ENCODE assay signal across 14 cellular contexts in the genomic region with DNA sequence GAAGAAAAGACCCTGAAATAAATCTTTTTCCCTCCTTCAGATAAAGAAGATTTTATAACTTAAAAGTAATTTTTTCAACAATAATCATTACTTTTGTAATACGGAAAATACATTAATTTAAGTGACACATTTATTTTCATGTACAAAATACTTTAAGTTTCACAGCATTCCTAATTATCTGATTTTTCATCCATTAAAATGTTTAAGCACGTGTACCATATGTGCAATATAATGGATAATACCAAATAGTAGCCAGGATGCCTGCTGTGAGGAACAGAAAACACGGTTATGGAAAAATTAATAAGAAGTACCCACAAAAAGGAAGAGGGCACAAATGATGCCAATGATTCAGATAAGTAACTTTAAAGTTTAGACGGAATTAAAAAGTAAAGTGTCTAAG. TPM values are rescaled to one million over a fixed set of nuclear protein-coding genes. Genes with fewer than 3 reads are reported as not detected.
DNase-seq lines count a peak whose midpoint lies in the region; ATAC-seq, FAIRE-seq and TF ChIP-seq lines count a peak whose summit lies in the region.
"Had no signal": no experiment of that assay in that cellular context is flagged by ENCODE, and none has a peak within 500 bp of the region (broad histone marks: within the 10 kb centered on the region; RNA-seq: fewer than 3 reads in every experiment).

No MANE protein-coding gene starts in this region.

- DNase-seq in Caco-2, result no peak
- DNase-seq in Karpas-422, result no peak
- no peak for DNase-seq in K562 (ENCODE audit: extremely low read depth in 1 of 4, low spot score in 3 of 4)
- DNase-seq in pancreas, result no peak
- DNase-seq in neural progenitor cell (ENCODE audit: low spot score), result no peak
- DNase-seq in cerebellum (ENCODE audit: low spot score), result no peak
- DNase-seq: CD8-positive, alpha-beta T cell; COR-L47; DND-41; GF-D8 had no signal

- H3K4me2 ChIP-seq in Karpas-422 (ENCODE audit: low read depth, low read length, poor library complexity, severe bottlenecking) (no peak overlapping the region), K562 (ENCODE audit: insufficient read depth, low read length) (no peak overlapping the region), neural progenitor cell (no peak overlapping the region)

- in situ Hi-C loops in K562 (cut with MboI), result no loop called here

- intact Hi-C loops in Caco-2 (cut with micrococcal nuclease; ENCODE audit: unreplicated experiment) (no loop called here), K562 (cut with micrococcal nuclease) (no loop called here), pancreas (cut with DNase I) (no loop called here)

- H3K4me1 ChIP-seq in Caco-2 (no peaks in the 10 kb centered on the region), Karpas-422 (ENCODE audit: low read length) (peaks cover 11% of the 10 kb centered on the region), K562 (replicated peaks in 1 of 2; ENCODE audit: control insufficient read depth in 2 of 2, insufficient read depth in 2 of 2, low read length in 2 of 2) (no peaks in the 10 kb centered on the region), pancreas (no peaks in the 10 kb centered on the region), neural progenitor cell (no peaks in the 10 kb centered on the region)

- no peaks in the 10 kb centered on the region for H3K27me3 ChIP-seq in Caco-2 (replicated peaks; ENCODE audit: control insufficient read depth, insufficient read depth, low read length)
- H3K27me3 ChIP-seq in Karpas-422 (ENCODE audit: low read length), result no peaks in the 10 kb centered on the region
- no peaks in the 10 kb centered on the region for H3K27me3 ChIP-seq in K562 (ENCODE audit: control insufficient read depth in 2 of 2, insufficient read depth in 2 of 2, low read length in 2 of 2)
- no peaks in the 10 kb centered on the region for H3K27me3 ChIP-seq in pancreas
- H3K27me3 ChIP-seq in neural progenitor cell, result no peaks in the 10 kb centered on the region

- H3K4me1 Mint-ChIP-seq in Caco-2 (ENCODE audit: low read depth, unreplicated experiment) (no peaks in the 10 kb centered on the region), neural progenitor cell (no peaks in the 10 kb centered on the region)

- TF ChIP-seq EP300 in K562 (IDR thresholded peaks at IDR 0.05; ENCODE audit: low read length), result no peak

- H3K9ac ChIP-seq in Karpas-422 (ENCODE audit: low read length) (no peak overlapping the region), K562 (ENCODE audit: insufficient read depth in 1 of 2, low read depth in 2 of 2, low read length in 2 of 2) (no peak overlapping the region), neural progenitor cell (no peak overlapping the region)

- H3K27ac Mint-ChIP-seq in Caco-2 (ENCODE audit: unreplicated experiment) (no peak overlapping the region), neural progenitor cell (no peak overlapping the region)
- H3K27ac Mint-ChIP-seq: CD8-positive, alpha-beta T cell had no signal

- peaks cover 10% of the 10 kb centered on the region for H3K36me3 Mint-ChIP-seq in Caco-2 (ENCODE audit: insufficient read depth, unreplicated experiment)
- H3K36me3 Mint-ChIP-seq in neural progenitor cell, result peaks cover 28% of the 10 kb centered on the region

- no peaks in the 10 kb centered on the region for H3K9me3 Mint-ChIP-seq in Caco-2 (ENCODE audit: unreplicated experiment)
- H3K9me3 Mint-ChIP-seq in neural progenitor cell, result no peaks in the 10 kb centered on the region
- H3K9me3 Mint-ChIP-seq: CD14-positive monocyte; CD8-positive, alpha-beta T cell had no signal

- H4K20me1 ChIP-seq in Karpas-422 (ENCODE audit: insufficient read depth, low read depth, low read length) (no peaks in the 10 kb centered on the region), K562 (replicated peaks; ENCODE audit: control insufficient read depth, insufficient read depth, low read length) (no peaks in the 10 kb centered on the region), neural progenitor cell (ENCODE audit: low read depth) (peaks cover 11% of the 10 kb centered on the region)

- CTCF ChIA-PET in Caco-2 (lab: Charles Lee) (no interaction called here), K562 (lab: Yijun Ruan, JAX; ENCODE audit: low intra/inter-chr PET ratio) (no interaction called here)

- H2AFZ ChIP-seq in Karpas-422 (ENCODE audit: low read length) (no peak overlapping the region), K562 (ENCODE audit: low read depth, low read length) (no peak overlapping the region), neural progenitor cell (replicated peaks) (no peak overlapping the region)

- H3K4me3 ChIP-seq in Caco-2 (ENCODE audit: low read depth, low read length) (no peak overlapping the region), Karpas-422 (ENCODE audit: low read length) (no peak overlapping the region), K562 (no peak overlapping the region), pancreas (no peak overlapping the region), neural progenitor cell (no peak overlapping the region)

- no peak for TF ChIP-seq CTCF in Caco-2 (IDR thresholded peaks at IDR 0.05; ENCODE audit: insufficient read depth in 1 of 2, low read depth in 1 of 2, low read length in 1 of 2, severe bottlenecking in 1 of 2, unreplicated experiment in 1 of 2)
- TF ChIP-seq CTCF in K562 (IDR thresholded peaks at IDR 0.05 in 2 of 3, conservative IDR thresholded peaks at IDR 0.05 in 1 of 3; ENCODE audit: insufficient read depth in 2 of 3, low read depth in 1 of 3, low read length in 3 of 3), result no peak
- no peak for TF ChIP-seq CTCF in pancreas (IDR thresholded peaks at IDR 0.05)
- TF ChIP-seq CTCF in neural progenitor cell (IDR thresholded peaks at IDR 0.05), result no peak

- BruUV-seq in Caco-2 (replicated peaks; lab: Mats Ljungman, UMichigan), result TSS peak; percentile 12
- BruUV-seq in K562 (replicated peaks; lab: Mats Ljungman, UMichigan), result TSS peak; percentile 21

- POLR2A ChIA-PET in Caco-2 (lab: Charles Lee), result no interaction called here
- POLR2A ChIA-PET in K562 (lab: Yijun Ruan, JAX), result interaction anchor here (1.6 kb wide), 1 partner anchor 55 kb away, joined by 3 read pairs; the partner anchor contains the start of gene MINDY2

- TF ChIP-seq RAD21 in K562 (CRISPR knock-in tag; conservative IDR thresholded peaks at IDR 0.05 in 1 of 2, IDR thresholded peaks at IDR 0.05 in 1 of 2), result no peak

- TF ChIP-seq POLR2A in K562 (conservative IDR thresholded peaks at IDR 0.05), result no peak

- H3K4me3 Mint-ChIP-seq in Caco-2 (ENCODE audit: unreplicated experiment) (no peak overlapping the region), neural progenitor cell (no peak overlapping the region)
- H3K4me3 Mint-ChIP-seq: CD14-positive monocyte; CD8-positive, alpha-beta T cell had no signal

- no peaks in the 10 kb centered on the region for H3K9me2 ChIP-seq in Karpas-422 (replicated peaks; ENCODE audit: insufficient read depth, low read length)

- H3K79me2 ChIP-seq in Karpas-422 (ENCODE audit: low read length), result peaks cover 95% of the 10 kb centered on the region
- peaks cover 60% of the 10 kb centered on the region for H3K79me2 ChIP-seq in K562 (ENCODE audit: control insufficient read depth, insufficient read depth, low read length)
- H3K79me2 ChIP-seq in neural progenitor cell (ENCODE audit: low read depth), result peaks cover 70% of the 10 kb centered on the region

- WGBS in K562 (ENCODE audit: insufficient coverage, low coverage, missing lambda C conversion rate), result 86% methylated on average over 4 of the region's 4 CpGs
- WGBS in pancreas, 2 donors, result 85 to 92% methylated on average over 4 of the region's 4 CpGs

- FAIRE-seq in K562 (lab: Jason Lieb, UNC) (no peak), pancreas (lab: Jason Lieb, UNC) (peak; percentile 81)
- FAIRE-seq: H54 had no signal

- H3K9me1 ChIP-seq in K562 (ENCODE audit: control insufficient read depth, insufficient read depth, low read length), result no peaks in the 10 kb centered on the region

- H3K9me3 ChIP-seq in Caco-2 (no peaks in the 10 kb centered on the region), Karpas-422 (ENCODE audit: low read length) (no peaks in the 10 kb centered on the region), K562 (replicated peaks; ENCODE audit: control insufficient read depth, insufficient read depth, low read depth, low read length) (no peaks in the 10 kb centered on the region), pancreas (no peaks in the 10 kb centered on the region), neural progenitor cell (ENCODE audit: low read depth) (no peaks in the 10 kb centered on the region)

- H3F3A ChIP-seq in neural progenitor cell (ENCODE audit: low read depth), result no peaks in the 10 kb centered on the region

- H3K36me3 ChIP-seq in Caco-2 (ENCODE audit: control insufficient read depth, insufficient read depth, low read length) (no peaks in the 10 kb centered on the region), Karpas-422 (ENCODE audit: insufficient read depth, low read length) (peaks cover 4% of the 10 kb centered on the region), K562 (ENCODE audit: control insufficient read depth, insufficient read depth, low read length) (peaks cover 45% of the 10 kb centered on the region; the same call in 2 of the 3 replicates), pancreas (peaks cover 0 to 7% (median 0%) of the 10 kb centered on the region in 3 donors), neural progenitor cell (peaks cover 4% of the 10 kb centered on the region)

- H3K27me3 Mint-ChIP-seq in Caco-2 (ENCODE audit: insufficient read depth, unreplicated experiment) (no peaks in the 10 kb centered on the region), neural progenitor cell (ENCODE audit: insufficient read depth, low read depth) (no peaks in the 10 kb centered on the region)

- H3K27ac ChIP-seq in Karpas-422 (ENCODE audit: low read length) (peak overlapping the region; percentile 45), K562 (ENCODE audit: extremely low read depth, low read depth, low read length) (no peak overlapping the region), pancreas (no peak overlapping the region), neural progenitor cell (no peak overlapping the region)

- no peak for ATAC-seq in K562
- no peak for ATAC-seq in pancreas
- ATAC-seq in GM21515 (IDR thresholded peaks at IDR 0.05; ENCODE audit: unreplicated experiment), result no peak
- ATAC-seq: CD8-positive, alpha-beta T cell; HCT116 had no signal

RNA-seq across cellular contexts. Expression of gene ADAM10, which starts 33.5 kb away (rescaled TPM):
- total RNA-seq in Caco-2 (2022) (168 and 170 TPM in 2 replicates), K562 (2014; rRNA removed) (75.8 and 77.6 TPM in 2 replicates), K562 (2014; rRNA removed; fragmentation: Illumina TruSeq; extraction: Trizol) (55.4 and 67.1 TPM in 2 replicates), K562 (2015; rRNA removed; fragmentation: Illumina TruSeq; extraction: Trizol) (47.8 and 53.9 TPM in 2 replicates), K562 (2021) (76.9 and 87.1 TPM in 2 replicates), pancreas (10 to 100 TPM; 30.6 to 96.2 (median 37.6) TPM), neural progenitor cell (ENCODE audit: low replicate concordance) (150 and 153 TPM in 2 replicates), cerebellum (76.9 TPM)
- total RNA-seq in Karpas-422 (2014; rRNA removed; shearing (Covaris generic); ENCODE audit: low replicate concordance), result 122 and 130 TPM in 2 replicates
- total RNA-seq in K562 (2011; cell fraction: chromatin; rRNA removed; ENCODE audit: low replicate concordance), result 130 and 336 TPM in 2 replicates
- 99.7 and 127 TPM in 2 replicates for total RNA-seq in K562 (2011; cell fraction: nucleolus; rRNA removed)
- 159 and 204 TPM in 2 replicates for total RNA-seq in K562 (2011; cell fraction: nucleoplasm; rRNA removed)
- polyA plus RNA-seq in K562 (2011; rRNA removed) (128 and 152 TPM in 2 replicates), K562 (2014; fragmentation: Illumina TruSeq; extraction: Trizol) (57.3 and 62.8 TPM in 2 replicates), K562 (2014; fragmentation: Nextera tagmentation; extraction: Ambion mirVana) (10 to 100 TPM; 11.9 to 14.0 TPM), K562 (2014; rRNA removed) (59.9 and 68.8 TPM in 2 replicates), pancreas (10 to 100 TPM in 1 of 2 donors, 1 to 10 TPM in 1; 6.1 to 13.0 TPM)
- polyA plus RNA-seq in K562 (2011; cell fraction: cytosol; rRNA removed), result 38.4 and 51.8 TPM in 2 replicates
- polyA plus RNA-seq in K562 (2011; cell fraction: nucleus; rRNA removed), result 44.2 and 50.4 TPM in 2 replicates
- 87.7 and 112 TPM in 2 replicates for polyA plus RNA-seq in K562 (2012)
- 238 and 267 TPM in 2 replicates for polyA minus RNA-seq in K562 (2011; rRNA and poly(A)+ RNA removed)
- 69.0 and 93.3 TPM in 2 replicates for polyA minus RNA-seq in K562 (2011; cell fraction: cytosol; rRNA and poly(A)+ RNA removed)
- 76.6 and 134 TPM in 2 replicates for polyA minus RNA-seq in K562 (2011; cell fraction: nucleus; rRNA and poly(A)+ RNA removed)

RNA-seq across cellular contexts. Expression of gene MINDY2, which starts 55.1 kb away (rescaled TPM):
- 24.0 and 25.5 TPM in 2 replicates for total RNA-seq in Caco-2 (2022)
- 10.9 and 11.4 TPM in 2 replicates for total RNA-seq in Karpas-422 (2014; rRNA removed; shearing (Covaris generic); ENCODE audit: low replicate concordance)
- total RNA-seq in K562 (2011; cell fraction: chromatin; rRNA removed; ENCODE audit: low replicate concordance), result 23.4 and 26.8 TPM in 2 replicates
- total RNA-seq in K562 (2011; cell fraction: nucleolus; rRNA removed), result 8.7 and 12.1 TPM in 2 replicates
- 12.0 and 18.9 TPM in 2 replicates for total RNA-seq in K562 (2011; cell fraction: nucleoplasm; rRNA removed)
- total RNA-seq in K562 (2014; rRNA removed), result 5.7 and 9.3 TPM in 2 replicates
- total RNA-seq in K562 (2014; rRNA removed; fragmentation: Illumina TruSeq; extraction: Trizol), result 12.5 and 12.6 TPM in 2 replicates
- 10.1 and 11.7 TPM in 2 replicates for total RNA-seq in K562 (2015; rRNA removed; fragmentation: Illumina TruSeq; extraction: Trizol)
- total RNA-seq in K562 (2021), result 9.9 and 12.1 TPM in 2 replicates
- 14.5 and 15.3 TPM in 2 replicates for polyA plus RNA-seq in K562 (2011; rRNA removed)
- 3.6 and 4.5 TPM in 2 replicates for polyA plus RNA-seq in K562 (2011; cell fraction: cytosol; rRNA removed)
- polyA plus RNA-seq in K562 (2011; cell fraction: nucleus; rRNA removed), result 5.6 and 6.6 TPM in 2 replicates
- 5.9 and 8.9 TPM in 2 replicates for polyA plus RNA-seq in K562 (2012)
- polyA plus RNA-seq in K562 (2014; fragmentation: Illumina TruSeq; extraction: Trizol), result 5.7 and 7.2 TPM in 2 replicates
- polyA plus RNA-seq in K562 (2014; fragmentation: Nextera tagmentation; extraction: Ambion mirVana), result 1 to 10 TPM; 2.4 to 3.8 TPM
- polyA plus RNA-seq in K562 (2014; rRNA removed), result 4.0 and 4.9 TPM in 2 replicates
- polyA minus RNA-seq in K562 (2011; rRNA and poly(A)+ RNA removed), result 39.5 and 52.5 TPM in 2 replicates
- polyA minus RNA-seq in K562 (2011; cell fraction: cytosol; rRNA and poly(A)+ RNA removed), result 12.9 and 22.1 TPM in 2 replicates
- polyA minus RNA-seq in K562 (2011; cell fraction: nucleus; rRNA and poly(A)+ RNA removed), result 10.1 and 15.7 TPM in 2 replicates
- 10 to 100 TPM in 1 of 6 donors, 1 to 10 TPM in 5; 5.1 to 11.6 (median 6.3) TPM for total RNA-seq in pancreas
- 1 to 10 TPM; 2.8 to 2.9 TPM for polyA plus RNA-seq in pancreas
- 15.4 and 25.0 TPM in 2 replicates for total RNA-seq in neural progenitor cell (ENCODE audit: low replicate concordance)
- total RNA-seq in cerebellum, result 32.4 TPM
